ENCODE assay signal across 28 cellular contexts in the genomic region with DNA sequence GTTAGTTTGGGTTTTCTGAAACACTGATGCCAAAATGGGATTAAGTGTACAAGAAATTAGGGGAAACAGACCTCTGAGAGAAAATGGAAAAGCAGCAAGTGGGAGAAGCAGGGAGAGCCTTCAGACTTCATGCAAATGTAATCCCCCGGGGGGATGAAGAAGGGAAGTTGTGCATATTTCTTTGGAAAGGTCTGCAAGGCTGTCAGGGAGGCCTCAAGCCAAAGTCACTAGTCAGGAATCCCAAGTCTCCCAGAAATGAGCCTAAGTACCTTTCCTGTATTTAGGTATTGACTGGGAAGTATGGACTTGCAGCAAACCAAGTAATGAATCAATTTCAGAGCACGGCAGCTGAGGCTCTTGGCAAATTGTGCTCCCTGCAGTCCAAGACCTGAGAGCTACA. TPM values are rescaled to one million over a fixed set of nuclear protein-coding genes. Genes with fewer than 3 reads are reported as not detected.
"Had no signal": no experiment of that assay in that cellular context is flagged by ENCODE, and none has a peak within 500 bp of the region (broad histone marks: within the 10 kb centered on the region; RNA-seq: fewer than 3 reads in every experiment).

No MANE protein-coding gene starts in this region.

- H3K4me1 ChIP-seq: heart left ventricle, left ventricle myocardium inferior, lower lobe of right lung, psoas muscle, right lobe of liver, transverse colon had no signal

- H3K36me3 ChIP-seq: heart left ventricle, left ventricle myocardium inferior, lower lobe of right lung, neutrophil, right lobe of liver, thoracic aorta, transverse colon had no signal

- H3K27me3 ChIP-seq: heart left ventricle, neutrophil, right lobe of liver, transverse colon had no signal

- H3K27me3 Mint-ChIP-seq: memory B cell; naive B cell; stimulated activated naive B cell treated with anti-CD40 and anti-IgM and Interleukin-4, amounts not matched to agents 10 μg/mL and 1 μg/mL and 100 μg/mL, for 72 hours; stimulated activated naive CD8-positive, alpha-beta T cell treated with anti-CD3 and anti-CD28 coated beads, Interleukin-15, amount 100 ng/mL, for 72 hours had no signal

- FAIRE-seq: frontal cortex, kidney, urothelium cell line had no signal

- H3K9me3 ChIP-seq: lower lobe of right lung, neutrophil, psoas muscle, right lobe of liver, thoracic aorta had no signal

- ATAC-seq: esophagus mucosa; heart left ventricle; left cardiac atrium; lower lobe of right lung; psoas muscle; right lobe of liver; stimulated activated naive B cell treated with anti-CD40 and anti-IgM and Interleukin-4, amounts not matched to agents 10 μg/mL and 1 μg/mL and 100 μg/mL, for 72 hours; stimulated activated naive CD8-positive, alpha-beta T cell treated with anti-CD3 and anti-CD28 coated beads, Interleukin-15, amount 100 ng/mL, for 72 hours had no signal

- H3K27ac ChIP-seq: heart left ventricle, left ventricle myocardium inferior, lower lobe of right lung, neutrophil, psoas muscle, right lobe of liver, thoracic aorta, transverse colon had no signal

- H3K27ac Mint-ChIP-seq: immature natural killer cell; memory B cell; naive B cell; nephron; stimulated activated naive B cell treated with anti-CD40 and anti-IgM and Interleukin-4, amounts not matched to agents 10 μg/mL and 1 μg/mL and 100 μg/mL, for 72 hours; stimulated activated naive CD8-positive, alpha-beta T cell treated with anti-CD3 and anti-CD28 coated beads, Interleukin-15, amount 100 ng/mL, for 72 hours had no signal

- H3K4me3 ChIP-seq: heart left ventricle, left ventricle myocardium inferior, lower lobe of right lung, psoas muscle, right lobe of liver, thoracic aorta, transverse colon had no signal

- H3K4me1 Mint-ChIP-seq: immature natural killer cell; memory B cell; naive B cell; nephron; stimulated activated naive B cell treated with anti-CD40 and anti-IgM and Interleukin-4, amounts not matched to agents 10 μg/mL and 1 μg/mL and 100 μg/mL, for 72 hours; stimulated activated naive CD8-positive, alpha-beta T cell treated with anti-CD3 and anti-CD28 coated beads, Interleukin-15, amount 100 ng/mL, for 72 hours had no signal

- H3K36me3 Mint-ChIP-seq: immature natural killer cell; memory B cell; naive B cell; stimulated activated naive B cell treated with anti-CD40 and anti-IgM and Interleukin-4, amounts not matched to agents 10 μg/mL and 1 μg/mL and 100 μg/mL, for 72 hours had no signal

- H3K4me3 Mint-ChIP-seq: immature natural killer cell; memory B cell; naive B cell; nephron; stimulated activated naive B cell treated with anti-CD40 and anti-IgM and Interleukin-4, amounts not matched to agents 10 μg/mL and 1 μg/mL and 100 μg/mL, for 72 hours; stimulated activated naive CD8-positive, alpha-beta T cell treated with anti-CD3 and anti-CD28 coated beads, Interleukin-15, amount 100 ng/mL, for 72 hours had no signal

- DNase-seq: effector memory CD4-positive, alpha-beta T cell; heart left ventricle; hippocampal formation; immature natural killer cell; kidney; left cardiac atrium; left ventricle myocardium inferior; lower lobe of right lung; midbrain; naive B cell; psoas muscle; retina; right lobe of liver; stimulated activated CD4-positive, alpha-beta T cell treated with anti-CD3 and anti-CD28 coated beads, Interleukin-4, amount 100 ng/mL, for 1 hour; stimulated activated naive B cell treated with anti-CD40 and anti-IgM and Interleukin-4, amounts not matched to agents 10 μg/mL and 1 μg/mL and 100 μg/mL, for 72 hours; stimulated activated naive CD8-positive, alpha-beta T cell treated with anti-CD3 and anti-CD28 coated beads, Interleukin-15, amount 100 ng/mL, for 72 hours; transverse colon had no signal

- H3K9me3 Mint-ChIP-seq: memory B cell; stimulated activated naive B cell treated with anti-CD40 and anti-IgM and Interleukin-4, amounts not matched to agents 10 μg/mL and 1 μg/mL and 100 μg/mL, for 72 hours; stimulated activated naive CD8-positive, alpha-beta T cell treated with anti-CD3 and anti-CD28 coated beads, Interleukin-15, amount 100 ng/mL, for 72 hours had no signal

RNA-seq across cellular contexts. Expression of a gene that starts 2.2 kb away (rescaled TPM):
- total RNA-seq: esophagus mucosa, fibroblast of lung, frontal cortex, glomerular endothelial cell, heart left ventricle, kidney, left cardiac atrium, left ventricle myocardium inferior, lower lobe of right lung, osteoblast, psoas muscle, right lobe of liver, subcutaneous adipose tissue, thoracic aorta, transverse colon had no signal
- polyA plus RNA-seq: fibroblast of lung, heart left ventricle, immature natural killer cell, psoas muscle had no signal
